In the genomic region with DNA sequence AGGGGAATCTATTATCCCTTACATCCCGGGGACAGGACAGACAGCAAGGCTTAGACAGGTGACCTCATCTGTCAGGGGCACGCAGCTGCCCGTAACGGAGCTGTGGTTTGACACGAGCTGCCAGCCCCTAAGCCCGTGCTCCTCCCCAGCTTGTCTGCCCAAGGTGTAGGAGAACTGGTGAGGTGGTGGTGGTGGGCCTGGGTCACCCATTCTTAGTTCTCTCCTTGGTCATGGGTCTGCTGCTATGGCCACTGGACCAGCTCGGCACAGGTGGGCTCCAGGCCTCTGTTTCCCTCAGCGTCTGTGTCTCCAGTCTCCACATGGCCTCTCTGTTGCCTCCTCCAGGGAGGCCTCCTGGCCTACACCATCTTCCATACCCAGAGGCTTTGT, we compare ENCODE assay signal across 21 cellular contexts. TPM values are rescaled to one million over a fixed set of nuclear protein-coding genes. Genes with fewer than 3 reads are reported as not detected.
"Had no signal": no experiment of that assay in that cellular context is flagged by ENCODE, and none has a peak within 500 bp of the region (broad histone marks: within the 10 kb centered on the region; RNA-seq: fewer than 3 reads in every experiment).

No MANE protein-coding gene starts in this region.

- H3K27me3 ChIP-seq: colonic mucosa, neutrophil, uterus had no signal

- DNase-seq: colonic mucosa; dermis blood vessel endothelial cell; esophagus squamous epithelium; foreskin fibroblast; left ventricle myocardium superior; mesenchymal stem cell; naive thymus-derived CD4-positive, alpha-beta T cell; nephron progenitor cell; stimulated activated CD4-positive, alpha-beta T cell treated with anti-CD3 and anti-CD28 coated beads, Interleukin-12 subunit alpha, Interleukin-12 subunit beta, amount 100 ng/mL, for 4 hours; stimulated activated naive CD4-positive, alpha-beta T cell treated with Interleukin-2 at 50 U/mL for 16 hours; uterus had no signal

- H3K36me3 ChIP-seq: colonic mucosa, esophagus squamous epithelium, gastroesophageal sphincter, uterus had no signal

- ATAC-seq: gastroesophageal sphincter; left colon; left ventricle myocardium superior; naive thymus-derived CD4-positive, alpha-beta T cell; sciatic nerve had no signal

- H3K36me3 Mint-ChIP-seq: type B pancreatic cell had no signal

- H3K27ac ChIP-seq: colonic mucosa, esophagus squamous epithelium, gastroesophageal sphincter, neutrophil, skin epidermis, uterus had no signal

- H3K4me3 Mint-ChIP-seq: nephron progenitor cell, type B pancreatic cell had no signal

- H3K4me1 ChIP-seq: colonic mucosa, gastroesophageal sphincter had no signal

- H3K9me3 ChIP-seq: colonic mucosa, esophagus squamous epithelium, gastroesophageal sphincter, neutrophil, uterus had no signal

- H3K4me3 ChIP-seq: colonic mucosa, esophagus squamous epithelium, gastroesophageal sphincter, lung, skin epidermis, uterus had no signal

- H3K9me3 Mint-ChIP-seq: naive thymus-derived CD4-positive, alpha-beta T cell; nephron progenitor cell; type B pancreatic cell had no signal

- H3K27me3 Mint-ChIP-seq: naive thymus-derived CD4-positive, alpha-beta T cell; type B pancreatic cell had no signal

RNA-seq across cellular contexts. Expression of a gene that starts 5.4 kb away (rescaled TPM):
- total RNA-seq: epithelial cell of proximal tubule, kidney epithelial cell, pulmonary artery endothelial cell had no signal
